Comparison of ENCODE assay signal across 11 cellular contexts in genomic region chr6:54053893-54054391, GRCh38. TPM values are rescaled to one million over a fixed set of nuclear protein-coding genes. Genes with fewer than 3 reads are reported as not detected.
DNase-seq lines count a peak whose midpoint lies in the region; ATAC-seq and TF ChIP-seq lines count a peak whose summit lies in the region.
"Had no signal": no experiment of that assay in that cellular context is flagged by ENCODE, and none has a peak within 500 bp of the region (broad histone marks: within the 10 kb centered on the region; RNA-seq: fewer than 3 reads in every experiment).

No MANE protein-coding gene starts in this region.

- peak; percentile 31 for DNase-seq in Caki2 (ENCODE audit: low read depth)
- DNase-seq in OCI-M1 (lab: John Stamatoyannopoulos, UW): peak; percentile 82
- DNase-seq in fibroblast of peridontal ligament (ENCODE audit: extremely low read depth): peak; percentile 83
- DNase-seq in omental fat pad (ENCODE audit: low spot score): no peak
- DNase-seq in activated naive CD4-positive, alpha-beta T cell treated with anti-CD3 and anti-CD28 coated beads, Interleukin-2, amount 50 U/mL, for 72 hours (ENCODE audit: low spot score in 2 of 2): no peak
- DNase-seq in RPMI8226: no peak
- DNase-seq in stimulated activated CD4-positive, alpha-beta T cell treated with anti-CD3 and anti-CD28 coated beads, Interleukin-2, amount 100 ng/mL, for 24 hours: no peak
- DNase-seq: activated CD4-positive, alpha-beta T cell treated with anti-CD3 and anti-CD28 coated beads for 1 hour; erythroblast had no signal

- no peak overlapping the region for H3K27ac Mint-ChIP-seq in activated naive CD4-positive, alpha-beta T cell treated with anti-CD3 and anti-CD28 coated beads, Interleukin-2, amount 50 U/mL, for 72 hours
- H3K27ac Mint-ChIP-seq: IgD-negative memory B cell had no signal

- TF ChIP-seq CTCF in omental fat pad (IDR thresholded peaks at IDR 0.05): no peak

- in situ Hi-C loops in Caki2 (cut with HindIII; ENCODE audit: low pct_unique_long_range_greater_than_20kb, low sequenced_read_pairs): no loop called here

- no peaks in the 10 kb centered on the region for H3K9me3 Mint-ChIP-seq in activated naive CD4-positive, alpha-beta T cell treated with anti-CD3 and anti-CD28 coated beads, Interleukin-2, amount 50 U/mL, for 72 hours
- H3K9me3 Mint-ChIP-seq: IgD-negative memory B cell had no signal

- no peaks in the 10 kb centered on the region for H3K36me3 Mint-ChIP-seq in activated naive CD4-positive, alpha-beta T cell treated with anti-CD3 and anti-CD28 coated beads, Interleukin-2, amount 50 U/mL, for 72 hours
- H3K36me3 Mint-ChIP-seq: IgD-negative memory B cell had no signal

- peak; percentile 97 for ATAC-seq in omental fat pad (ENCODE audit: low FRiP score)
- ATAC-seq in HG02970 (IDR thresholded peaks at IDR 0.05; ENCODE audit: low FRiP score, unreplicated experiment): no peak
- ATAC-seq in activated naive CD4-positive, alpha-beta T cell treated with anti-CD3 and anti-CD28 coated beads, Interleukin-2, amount 50 U/mL, for 72 hours: no peak

RNA-seq across cellular contexts. Expression of gene MLIP, which starts 57.3 kb away (rescaled TPM):
- total RNA-seq in Caki2 (2014; rRNA removed; shearing (Covaris generic); ENCODE audit: low replicate concordance): not detected in 2 replicates
- total RNA-seq in omental fat pad: 1 to 10 TPM in 1 of 4 donors, under 1 TPM in 2, not detected in 1; 0.47 to 2.3 (median 0.75) TPM
- total RNA-seq in activated naive CD4-positive, alpha-beta T cell treated with anti-CD3 and anti-CD28 coated beads, Interleukin-2, amount 50 U/mL, for 72 hours: not detected

Comparison
In these comparisons a context has a peak if more than half of its experiments do, and no peak if none do; other contexts are left out.
1. DNase-seq: peak in Caki2 (single experiment), OCI-M1 (single experiment) and fibroblast of peridontal ligament (single experiment); none in omental fat pad (single experiment), activated naive CD4-positive, alpha-beta T cell treated with anti-CD3 and anti-CD28 coated beads, Interleukin-2, amount 50 U/mL, for 72 hours (0 of 2), RPMI8226 (single experiment) and stimulated activated CD4-positive, alpha-beta T cell treated with anti-CD3 and anti-CD28 coated beads, Interleukin-2, amount 100 ng/mL, for 24 hours (0 of 2).